In genomic region chr1:113587475-113587874, GRCh38 we compare ENCODE assay signal across 10 cellular contexts.
"Had no signal": no experiment of that assay in that cellular context is flagged by ENCODE, and none has a peak within 500 bp of the region (broad histone marks: within the 10 kb centered on the region; RNA-seq: fewer than 3 reads in every experiment).

No MANE protein-coding gene starts in this region.

- H3K4me3 Mint-ChIP-seq: GM23338, H9, HFFc6 had no signal

- H3K9ac ChIP-seq: GM23248 had no signal

- DNase-seq: GM23248, GOT3, H7, H9, HCEC 1CT, HFFc6 had no signal

- H2AFZ ChIP-seq: GM23248, GM23338 had no signal

- H3K27ac Mint-ChIP-seq: GM23338, H9, HFFc6 had no signal

- H3K4me3 ChIP-seq: GM23248, GM23338, HAP-1 had no signal

- H3K9me3 ChIP-seq: HAP-1 had no signal

- ATAC-seq: GM23338, HCT116 had no signal

- H3K36me3 ChIP-seq: HAP-1 had no signal

- H3K27ac ChIP-seq: GM23248 had no signal

- FAIRE-seq: H1 had no signal

- H3K4me2 ChIP-seq: GM23338 had no signal

- H3K4me1 ChIP-seq: HAP-1 had no signal

- H3K9me3 Mint-ChIP-seq: GM23338, H9, HFFc6 had no signal
